17 cellular contexts compared by ENCODE assay signal in genomic region chr6:64895945-64896344, GRCh38.
A peak's percentile ranks its signal among the peaks of the same experiment; 100 is the strongest.
DNase-seq lines count a peak whose midpoint lies in the region; ATAC-seq, FAIRE-seq and TF ChIP-seq lines count a peak whose summit lies in the region.
"Had no signal": no experiment of that assay in that cellular context is flagged by ENCODE, and none has a peak within 500 bp of the region (broad histone marks: within the 10 kb centered on the region; RNA-seq: fewer than 3 reads in every experiment).

No MANE protein-coding gene starts in this region.

- TF ChIP-seq EP300 in HepG2 (IDR thresholded peaks at IDR 0.05; ENCODE audit: low read depth in 2 of 2, low read length in 2 of 2) (no peak), HepG2 (CRISPR knock-in tag; IDR thresholded peaks at IDR 0.05; ENCODE audit: borderline replicate concordance) (no peak), K562 (IDR thresholded peaks at IDR 0.05; ENCODE audit: low read length) (no peak)

- no peaks in the 10 kb centered on the region for H3K4me1 ChIP-seq in HepG2 (ENCODE audit: insufficient read depth, low read length)
- H3K4me1 ChIP-seq in right lobe of liver: no peaks in the 10 kb centered on the region
- H3K4me1 ChIP-seq in K562 (replicated peaks in 1 of 2; ENCODE audit: control insufficient read depth in 2 of 2, insufficient read depth in 2 of 2, low read length in 2 of 2): no peaks in the 10 kb centered on the region
- H3K4me1 ChIP-seq: BLaER1 treated with 17β-estradiol and CSF1 and Interleukin-3, amounts not matched to agents 10 nM and 100 nM had no signal

- ATAC-seq in HepG2: no peak
- ATAC-seq in right lobe of liver: no peak
- ATAC-seq in K562: no peak
- ATAC-seq in T-cell (replicated peaks in 1 of 4): no peak
- no peak for ATAC-seq in GM19324 (IDR thresholded peaks at IDR 0.05; ENCODE audit: low FRiP score, unreplicated experiment)
- ATAC-seq: CD8-positive, alpha-beta T cell had no signal

- no peaks in the 10 kb centered on the region for H3K36me3 ChIP-seq in HepG2 (replicated peaks in 1 of 2; ENCODE audit: control insufficient read depth in 1 of 2, insufficient read depth in 2 of 2, low read length in 2 of 2)
- H3K36me3 ChIP-seq in right lobe of liver: no peaks in the 10 kb centered on the region
- no peaks in the 10 kb centered on the region for H3K36me3 ChIP-seq in K562 (ENCODE audit: control insufficient read depth, insufficient read depth, low read length)
- H3K36me3 ChIP-seq: BLaER1 treated with 17β-estradiol and CSF1 and Interleukin-3, amounts not matched to agents 10 nM and 100 nM; HAP-1 had no signal

- no peaks in the 10 kb centered on the region for H3K27me3 Mint-ChIP-seq in T-cell
- H3K27me3 Mint-ChIP-seq: B cell had no signal

- WGBS in HepG2 (ENCODE audit: low lambda C conversion rate): 0% methylated on average over 2 of the region's 3 CpGs
- WGBS in right lobe of liver (ENCODE audit: insufficient coverage, low coverage, low lambda C conversion rate, missing lambda C conversion rate): 100% methylated on average over 2 of the region's 3 CpGs
- 4% methylated on average over 3 of the region's 3 CpGs for WGBS in K562 (ENCODE audit: insufficient coverage, low coverage, missing lambda C conversion rate)

- CTCF ChIA-PET in HepG2 (lab: Yijun Ruan, JAX; ENCODE audit: low intra/inter-chr PET ratio, low total read pairs): no interaction called here
- CTCF ChIA-PET in K562 (lab: Yijun Ruan, JAX; ENCODE audit: low intra/inter-chr PET ratio): no interaction called here
- CTCF ChIA-PET in RWPE1 (lab: Yijun Ruan, JAX): no interaction called here
- CTCF ChIA-PET in T-cell (lab: Charles Lee): no interaction called here

- H3K27ac Mint-ChIP-seq in T-cell: no peak overlapping the region
- H3K27ac Mint-ChIP-seq: B cell; CD8-positive, alpha-beta T cell had no signal

- H3K9me3 Mint-ChIP-seq in T-cell: peaks cover 13 to 31% (median 16%) of the 10 kb centered on the region in 3 donors

- BruUV-seq in HepG2 (replicated peaks; lab: Mats Ljungman, UMichigan) (no TSS peak), K562 (replicated peaks; lab: Mats Ljungman, UMichigan) (no TSS peak)

- H3K4me1 Mint-ChIP-seq in T-cell: no peaks in the 10 kb centered on the region
- H3K4me1 Mint-ChIP-seq: B cell had no signal

- TF ChIP-seq CTCF in HepG2 (CRISPR knock-in tag; IDR thresholded peaks at IDR 0.05) (no peak), right lobe of liver (IDR thresholded peaks at IDR 0.05) (no peak), K562 (IDR thresholded peaks at IDR 0.05 in 2 of 3, conservative IDR thresholded peaks at IDR 0.05 in 1 of 3; ENCODE audit: insufficient read depth in 2 of 3, low read depth in 1 of 3, low read length in 3 of 3) (no peak), RWPE1 (conservative IDR thresholded peaks at IDR 0.05; ENCODE audit: low read depth) (no peak)

- H3K9me1 ChIP-seq in K562 (ENCODE audit: control insufficient read depth, insufficient read depth, low read length): no peaks in the 10 kb centered on the region

- H4K20me1 ChIP-seq in HepG2 (ENCODE audit: insufficient read depth, low read length) (no peaks in the 10 kb centered on the region), K562 (replicated peaks; ENCODE audit: control insufficient read depth, insufficient read depth, low read length) (no peaks in the 10 kb centered on the region)
- H4K20me1 ChIP-seq: BLaER1 treated with 17β-estradiol and CSF1 and Interleukin-3, amounts not matched to agents 10 nM and 100 nM had no signal

- H3K9ac ChIP-seq in HepG2 (ENCODE audit: insufficient read depth, low read depth, low read length): no peak overlapping the region
- H3K9ac ChIP-seq in K562 (ENCODE audit: insufficient read depth in 1 of 2, low read depth in 2 of 2, low read length in 2 of 2): no peak overlapping the region
- H3K9ac ChIP-seq: BLaER1 treated with 17β-estradiol and CSF1 and Interleukin-3, amounts not matched to agents 10 nM and 100 nM had no signal

- POLR2A ChIA-PET in HepG2 (lab: Yijun Ruan, JAX) (no interaction called here), K562 (lab: Yijun Ruan, JAX) (no interaction called here), RWPE1 (lab: Yijun Ruan, JAX; ENCODE audit: low non-redundant PET) (no interaction called here), T-cell (lab: Charles Lee) (no interaction called here)

- intact Hi-C loops in HepG2 (cut with micrococcal nuclease; ENCODE audit: unreplicated experiment): no loop called here
- intact Hi-C loops in right lobe of liver (cut with DNase I): no loop called here
- intact Hi-C loops in K562 (cut with micrococcal nuclease): no loop called here

- no peak for TF ChIP-seq RAD21 in HepG2 (CRISPR knock-in tag; IDR thresholded peaks at IDR 0.05)
- no peak for TF ChIP-seq RAD21 in K562 (CRISPR knock-in tag; conservative IDR thresholded peaks at IDR 0.05 in 1 of 2, IDR thresholded peaks at IDR 0.05 in 1 of 2)

- H3K4me3 Mint-ChIP-seq in T-cell: no peak overlapping the region
- H3K4me3 Mint-ChIP-seq: B cell; CD8-positive, alpha-beta T cell had no signal

- H3K27ac ChIP-seq in HepG2 (ENCODE audit: extremely low read length, insufficient read depth, low read length) (no peak overlapping the region), right lobe of liver (no peak overlapping the region), K562 (ENCODE audit: extremely low read depth, low read depth, low read length) (no peak overlapping the region), RWPE1 (no peak overlapping the region)
- H3K27ac ChIP-seq: 22Rv1; BLaER1 treated with 17β-estradiol and CSF1 and Interleukin-3, amounts not matched to agents 10 nM and 100 nM had no signal

- H3K36me3 Mint-ChIP-seq in T-cell: no peaks in the 10 kb centered on the region
- H3K36me3 Mint-ChIP-seq: CD8-positive, alpha-beta T cell had no signal

- H2AFZ ChIP-seq in HepG2 (ENCODE audit: low read length) (no peak overlapping the region), K562 (ENCODE audit: low read depth, low read length) (no peak overlapping the region)

- H3K27me3 ChIP-seq in HepG2 (ENCODE audit: control insufficient read depth in 1 of 2, insufficient read depth in 2 of 2, low read length in 2 of 2) (no peaks in the 10 kb centered on the region), right lobe of liver (no peaks in the 10 kb centered on the region), K562 (ENCODE audit: control insufficient read depth in 2 of 2, insufficient read depth in 2 of 2, low read length in 2 of 2) (no peaks in the 10 kb centered on the region)
- H3K27me3 ChIP-seq: BLaER1 treated with 17β-estradiol and CSF1 and Interleukin-3, amounts not matched to agents 10 nM and 100 nM had no signal

- no peak overlapping the region for H3K4me2 ChIP-seq in HepG2 (ENCODE audit: low read depth, low read length)
- H3K4me2 ChIP-seq in K562 (ENCODE audit: insufficient read depth, low read length): no peak overlapping the region
- H3K4me2 ChIP-seq: BLaER1 treated with 17β-estradiol and CSF1 and Interleukin-3, amounts not matched to agents 10 nM and 100 nM had no signal

- FAIRE-seq in HepG2 (lab: Jason Lieb, UNC) (no peak), K562 (lab: Jason Lieb, UNC) (no peak), endometrium (lab: Jason Lieb, UNC) (peak; percentile 8)
- FAIRE-seq: GM12891, GM18507 had no signal

- no peak for TF ChIP-seq POLR2A in HepG2 (IDR thresholded peaks at IDR 0.05; ENCODE audit: insufficient read depth in 1 of 2, low read depth in 2 of 2, low read length in 2 of 2)
- TF ChIP-seq POLR2A in right lobe of liver (IDR thresholded peaks at IDR 0.05): no peak
- no peak for TF ChIP-seq POLR2A in K562 (conservative IDR thresholded peaks at IDR 0.05)

- in situ Hi-C loops in HepG2 (cut with HindIII; ENCODE audit: extremely low pct_ligation_motif_present, low pct_unique_long_range_greater_than_20kb): no loop called here
- in situ Hi-C loops in K562 (cut with MboI): no loop called here

- no peak for DNase-seq in HepG2 (ENCODE audit: low spot score)
- no peak for DNase-seq in right lobe of liver
- DNase-seq in K562 (ENCODE audit: extremely low read depth in 1 of 4, low spot score in 3 of 4): no peak
- no peak for DNase-seq in RWPE1 (ENCODE audit: low spot score)
- DNase-seq in T-cell: no peak
- DNase-seq in stimulated activated CD8-positive, alpha-beta memory T cell treated with anti-CD3 and anti-CD28 coated beads, Interleukin-4, amount 100 ng/mL, for 48 hours: no peak
- DNase-seq: Calu3; CD8-positive, alpha-beta T cell; DMS79 treated with DMSO at 0.1 percent for 48 hours had no signal

- H3K4me3 ChIP-seq in HepG2 (replicated peaks in 1 of 3; ENCODE audit: insufficient read depth in 1 of 3, low read depth in 2 of 3, low read length in 3 of 3) (no peak overlapping the region), right lobe of liver (no peak overlapping the region), K562 (no peak overlapping the region)
- H3K4me3 ChIP-seq: BLaER1 treated with 17β-estradiol and CSF1 and Interleukin-3, amounts not matched to agents 10 nM and 100 nM; HAP-1 had no signal

- H3K79me2 ChIP-seq in HepG2 (ENCODE audit: insufficient read depth, low read length) (no peaks in the 10 kb centered on the region), K562 (ENCODE audit: control insufficient read depth, insufficient read depth, low read length) (no peaks in the 10 kb centered on the region)

- H3K9me3 ChIP-seq in HepG2 (ENCODE audit: low read length) (no peaks in the 10 kb centered on the region), right lobe of liver (no peaks in the 10 kb centered on the region), K562 (replicated peaks; ENCODE audit: control insufficient read depth, insufficient read depth, low read depth, low read length) (no peaks in the 10 kb centered on the region)
- H3K9me3 ChIP-seq: BLaER1 treated with 17β-estradiol and CSF1 and Interleukin-3, amounts not matched to agents 10 nM and 100 nM; HAP-1 had no signal

TF ChIP-seq in HepG2, 621 proteins besides CTCF, POLR2A, EP300 and RAD21 (continues in another document):
- TF ChIP-seq ZNF10 (CRISPR knock-in tag; IDR thresholded peaks at IDR 0.05; ENCODE audit: borderline replicate concordance, low read depth): no peak

TF ChIP-seq in K562, 482 proteins besides CTCF, POLR2A, EP300 and RAD21:
- peak; percentile 73 for TF ChIP-seq MAFF (IDR thresholded peaks at IDR 0.05; ENCODE audit: low read length)
- TF ChIP-seq ZNF699 (CRISPR knock-in tag; IDR thresholded peaks at IDR 0.05; ENCODE audit: insufficient replicate concordance): no peak
- TF ChIP-seq ZNF76 (CRISPR knock-in tag; IDR thresholded peaks at IDR 0.05; ENCODE audit: borderline replicate concordance): no peak
- TF ChIP-seq MYNN (IDR thresholded peaks at IDR 0.05): no peak
- TF ChIP-seq MYNN (CRISPR knock-in tag; IDR thresholded peaks at IDR 0.05): no peak
- no peak for TF ChIP-seq NCOA6 (IDR thresholded peaks at IDR 0.05)
- no peak for TF ChIP-seq POLR2H (tag; IDR thresholded peaks at IDR 0.05; ENCODE audit: low read depth)
- TF ChIP-seq C11orf30 (IDR thresholded peaks at IDR 0.05; ENCODE audit: low read depth): peak; percentile 78
- peak; percentile 89 for TF ChIP-seq MAFK (IDR thresholded peaks at IDR 0.05; ENCODE audit: low read length)
- peak; percentile 82 for TF ChIP-seq MAFG (tag; conservative IDR thresholded peaks at IDR 0.05)
- TF ChIP-seq ZNF316 (IDR thresholded peaks at IDR 0.05): peak; percentile 85

Comparison
In these comparisons a context has a peak if more than half of its experiments do, and no peak if none do; other contexts are left out.
1. Of the 241 proteins assayed by ChIP-seq in both HepG2 and K562: peak only in HepG2: none; only in K562: none; in both: MAFF, MAFG and MAFK; in neither: 238.